In the genomic region with DNA sequence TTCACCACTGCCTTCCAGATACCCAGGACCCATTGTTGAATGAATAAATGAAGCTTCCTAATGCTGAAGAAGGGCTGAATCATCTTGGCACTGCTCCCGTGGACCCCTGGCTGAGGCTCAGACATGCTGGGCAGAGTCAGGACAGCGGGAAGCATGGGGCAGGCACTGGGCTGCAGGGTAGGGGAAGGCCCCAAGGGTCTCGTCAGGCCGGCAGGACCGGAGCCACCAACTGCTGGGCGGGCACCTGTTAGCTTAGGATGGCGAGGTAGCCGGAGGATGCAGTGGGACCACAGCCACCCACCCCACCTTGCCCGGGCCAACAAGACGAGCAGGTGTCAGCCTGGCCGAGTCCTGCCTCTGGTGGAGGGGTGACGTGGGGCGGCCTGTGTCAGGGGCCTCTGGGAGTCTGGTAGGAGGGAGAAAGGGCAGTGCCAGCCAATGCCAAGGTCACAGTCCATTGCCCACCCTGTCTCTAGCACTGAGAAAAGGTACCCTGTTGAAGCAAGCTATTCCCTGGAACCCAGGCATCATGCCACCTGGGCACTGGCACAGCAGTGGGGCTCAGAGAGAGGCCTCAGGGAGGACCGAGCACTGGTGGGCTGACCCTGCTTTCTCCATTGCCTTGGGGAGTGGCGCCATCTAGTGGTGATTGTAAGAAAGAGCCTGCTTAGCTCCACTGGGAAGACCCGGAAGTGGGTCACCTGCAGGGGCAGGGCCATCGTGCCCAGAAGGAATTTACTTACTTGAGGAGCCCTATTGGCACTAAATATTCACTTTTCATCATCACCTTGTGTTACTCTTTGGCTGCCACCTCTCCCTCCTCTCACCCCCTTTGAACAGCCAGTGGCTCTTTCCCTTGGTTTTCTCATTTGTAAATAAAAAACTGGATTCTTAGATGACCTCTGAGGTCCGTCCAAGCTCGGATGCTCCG, we compare ENCODE assay signal across 8 cellular contexts. TPM values are rescaled to one million over a fixed set of nuclear protein-coding genes. Genes with fewer than 3 reads are reported as not detected.
A peak's percentile ranks its signal among the peaks of the same experiment; 100 is the strongest.
DNase-seq lines count a peak whose midpoint lies in the region; ATAC-seq, FAIRE-seq and TF ChIP-seq lines count a peak whose summit lies in the region.

No MANE protein-coding gene starts in this region.

- H3K27ac ChIP-seq in DND-41 (ENCODE audit: low read length): no peak overlapping the region

- H3K9ac ChIP-seq in DND-41 (ENCODE audit: low read depth, low read length): no peak overlapping the region

- ATAC-seq in DND-41 (ENCODE audit: insufficient read depth, low read depth): peak; percentile 97
- ATAC-seq in HG03025 (IDR thresholded peaks at IDR 0.05; ENCODE audit: low FRiP score, unreplicated experiment): peak; percentile 51
- ATAC-seq in WTC11: peak; percentile 61
- ATAC-seq in HG02970 (IDR thresholded peaks at IDR 0.05; ENCODE audit: low FRiP score, unreplicated experiment): no peak

- no peaks in the 10 kb centered on the region for H3K36me3 ChIP-seq in DND-41 (ENCODE audit: insufficient read depth, low read length)
- H3K36me3 ChIP-seq in bronchial epithelial cell (ENCODE audit: control insufficient read depth, insufficient read depth, low read length): no peaks in the 10 kb centered on the region
- H3K36me3 ChIP-seq in kidney epithelial cell (ENCODE audit: control insufficient read depth, insufficient read depth, low read length): no peaks in the 10 kb centered on the region

- peak overlapping the region; percentile 54; the same call in 1 of the 2 replicates for H3K4me2 ChIP-seq in DND-41 (ENCODE audit: insufficient read depth, low read length)

- FAIRE-seq in bronchial epithelial cell (lab: Jason Lieb, UNC): no peak

- H3K9me3 ChIP-seq in DND-41 (ENCODE audit: insufficient read depth, low read length, severe bottlenecking): no peaks in the 10 kb centered on the region

- H3K36me3 Mint-ChIP-seq in WTC11: no peaks in the 10 kb centered on the region

- H3K9me3 Mint-ChIP-seq in WTC11: no peaks in the 10 kb centered on the region

- TF ChIP-seq CTCF in DND-41 (IDR thresholded peaks at IDR 0.05; ENCODE audit: borderline replicate concordance, extremely low read depth, low read length, poor library complexity, severe bottlenecking): peak; percentile 97
- peak; percentile 98 for TF ChIP-seq CTCF in WTC11 (IDR thresholded peaks at IDR 0.05)
- peak; percentile 90 for TF ChIP-seq CTCF in bronchial epithelial cell (IDR thresholded peaks at IDR 0.05; ENCODE audit: insufficient read depth, low read length, severe bottlenecking)
- peak; percentile 89 for TF ChIP-seq CTCF in kidney epithelial cell (IDR thresholded peaks at IDR 0.05; ENCODE audit: insufficient read depth, low read length, poor library complexity, severe bottlenecking)

- POLR2A ChIA-PET in WTC11 (lab: Charles Lee): interaction anchor here (1.2 kb wide), 1 partner anchor 137 kb away, joined by 4 read pairs; no protein-coding TSS in a partner anchor

- H2AFZ ChIP-seq in DND-41 (ENCODE audit: low read depth, low read length): peak overlapping the region; percentile 88

- H3K4me1 ChIP-seq in DND-41 (ENCODE audit: insufficient read depth, low read length): peaks cover 25% of the 10 kb centered on the region

- peaks cover 29% of the 10 kb centered on the region for H3K4me1 Mint-ChIP-seq in WTC11

- H3K4me3 ChIP-seq in DND-41 (ENCODE audit: low read depth in 1 of 2, low read length in 2 of 2) (peak overlapping the region in 1 of 2 experiments; percentile 17; a peak in 1 of 4 replicates), bronchial epithelial cell (ENCODE audit: low read depth, low read length) (no peak overlapping the region), kidney epithelial cell (ENCODE audit: low read depth, low read length) (no peak overlapping the region)

- 0 out of 2 replicates have a peak, but pooled peaks cover 5% of the 10 kb centered on the region for H4K20me1 ChIP-seq in DND-41 (ENCODE audit: insufficient read depth, low read length)

- H3K79me2 ChIP-seq in DND-41 (ENCODE audit: insufficient read depth, low read length): no peaks in the 10 kb centered on the region

- peaks cover 41% of the 10 kb centered on the region for H3K27me3 ChIP-seq in DND-41 (ENCODE audit: insufficient read depth, low read length, poor library complexity)
- peaks cover 18% of the 10 kb centered on the region for H3K27me3 ChIP-seq in bronchial epithelial cell (ENCODE audit: control insufficient read depth, insufficient read depth, low read length)
- H3K27me3 ChIP-seq in kidney epithelial cell (ENCODE audit: control insufficient read depth, insufficient read depth, low read length): peaks cover 58% of the 10 kb centered on the region

- CTCF ChIA-PET in WTC11 (lab: Charles Lee): interaction anchor here (0.5 to 8.1 kb wide), 58 partner anchors 9 to 501 kb away, joined by 3 to 269 read pairs (median 5); a partner anchor contains a TSS

- peak; percentile 85 for DNase-seq in DND-41
- peak; percentile 94 for DNase-seq in NCI-H2227 (lab: John Stamatoyannopoulos, UW; ENCODE audit: unreplicated experiment)
- peak; percentile 88 for DNase-seq in WTC11 (ENCODE audit: low spot score)
- DNase-seq in bronchial epithelial cell (ENCODE audit: low read depth): peak; percentile 69
- no peak for DNase-seq in kidney epithelial cell (ENCODE audit: low read depth)
- DNase-seq in stimulated activated CD4-positive, alpha-beta T cell treated with anti-CD3 and anti-CD28 coated beads, Interleukin-1b, Interleukin-23, amount 100 ng/mL, for 1 hour (ENCODE audit: low read depth in 2 of 2): peak; percentile 60 to 63

- no peak overlapping the region for H3K27ac Mint-ChIP-seq in WTC11

- H3K4me3 Mint-ChIP-seq in WTC11: peak overlapping the region; percentile 65

- H3K27me3 Mint-ChIP-seq in WTC11 (ENCODE audit: low read depth): peaks cover 86% of the 10 kb centered on the region

TF ChIP-seq in WTC11, 78 proteins besides CTCF, POLR2A, EP300 and RAD21:
- TF ChIP-seq RELA (CRISPR knock-in tag; IDR thresholded peaks at IDR 0.05; ENCODE audit: borderline replicate concordance) (0 out of 2 replicates have a peak, but pooled peaks have one; percentile 36), NR3C1 (CRISPR knock-in tag; conservative IDR thresholded peaks at IDR 0.05; ENCODE audit: low read depth) (no peak)
TF ChIP-seq in WTC11: peak in this region for 1.

RNA-seq across cellular contexts. Expression of a gene that starts 3.0 kb away (rescaled TPM):
- 0.44 to 0.78 TPM (median 0.74 TPM) in 3 replicates for total RNA-seq in WTC11 (2021)
- total RNA-seq in bronchial epithelial cell: 0.13 TPM in 1 of 2 replicates, not detected in the other
- 0.04 and 0.55 TPM in 2 replicates for total RNA-seq in kidney epithelial cell

RNA-seq across cellular contexts. Expression of a gene that starts 29.0 kb away (rescaled TPM):
- total RNA-seq in WTC11 (2021) (1.3 to 1.8 TPM (median 1.6 TPM) in 3 replicates), bronchial epithelial cell (not detected in 2 replicates), kidney epithelial cell (0.21 and 0.50 TPM in 2 replicates)

RNA-seq across cellular contexts. Expression of a gene that starts 57.9 kb away (rescaled TPM):
- 35.3 to 44.2 TPM (median 35.5 TPM) in 3 replicates for total RNA-seq in WTC11 (2021)
- total RNA-seq in bronchial epithelial cell: 413 and 633 TPM in 2 replicates
- 1,029 and 1,224 TPM in 2 replicates for total RNA-seq in kidney epithelial cell
